Comparison of ENCODE assay signal across 1 cellular context in the genomic region with DNA sequence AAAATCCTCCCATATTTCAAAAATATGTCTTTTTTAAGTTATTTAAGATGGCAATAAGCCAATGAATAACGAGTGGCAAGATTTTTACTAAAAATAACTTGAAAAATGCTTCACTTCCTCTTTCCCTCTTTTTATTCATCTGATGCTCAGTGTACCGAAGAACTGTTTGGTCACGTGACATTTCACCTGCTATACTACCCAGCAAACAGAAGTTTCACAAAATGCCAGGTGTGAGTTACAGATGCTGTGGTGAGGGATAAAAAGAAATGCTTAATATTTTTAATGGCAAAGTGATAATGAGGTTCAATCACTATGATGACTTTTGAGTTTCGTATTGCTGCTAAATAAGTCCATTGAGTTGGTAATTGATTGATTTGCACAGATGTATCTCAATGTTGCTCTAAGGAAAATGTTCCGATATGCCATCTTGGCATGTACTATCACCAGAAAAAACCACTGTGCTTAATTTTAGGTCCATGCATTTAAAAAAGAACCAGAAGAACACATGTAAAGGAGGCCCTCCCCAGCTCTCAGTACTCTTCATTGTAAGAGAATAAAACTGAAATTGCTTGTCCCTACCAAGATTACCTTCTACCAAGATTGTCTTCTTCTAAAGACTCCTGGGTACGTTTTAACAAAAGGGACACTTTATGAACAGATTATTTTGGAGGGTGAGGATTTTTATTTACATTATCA.
TF ChIP-seq lines count a peak whose summit lies in the region.

No MANE protein-coding gene starts in this region.

TF ChIP-seq in HepG2, 621 proteins besides CTCF, POLR2A, EP300 and RAD21:
- TF ChIP-seq, protein P1, sequence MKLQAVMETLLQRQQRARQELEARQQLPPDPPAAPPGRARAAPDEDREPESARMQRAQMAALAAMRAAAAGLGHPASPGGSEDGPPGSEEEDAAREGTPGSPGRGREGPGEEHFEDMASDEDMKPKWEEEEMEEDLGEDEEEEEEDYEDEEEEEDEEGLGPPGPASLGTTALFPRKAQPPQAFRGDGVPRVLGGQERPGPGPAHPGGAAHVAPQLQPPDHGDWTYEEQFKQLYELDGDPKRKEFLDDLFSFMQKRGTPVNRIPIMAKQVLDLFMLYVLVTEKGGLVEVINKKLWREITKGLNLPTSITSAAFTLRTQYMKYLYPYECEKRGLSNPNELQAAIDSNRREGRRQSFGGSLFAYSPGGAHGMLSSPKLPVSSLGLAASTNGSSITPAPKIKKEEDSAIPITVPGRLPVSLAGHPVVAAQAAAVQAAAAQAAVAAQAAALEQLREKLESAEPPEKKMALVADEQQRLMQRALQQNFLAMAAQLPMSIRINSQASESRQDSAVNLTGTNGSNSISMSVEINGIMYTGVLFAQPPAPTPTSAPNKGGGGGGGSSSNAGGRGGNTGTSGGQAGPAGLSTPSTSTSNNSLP (IDR thresholded peaks at IDR 0.05; ENCODE audit: low read depth, low read length), result no peak
- no peak for TF ChIP-seq EZH2 (conservative IDR thresholded peaks at IDR 0.05; ENCODE audit: low read depth, low read length)
- TF ChIP-seq ZNF124 (CRISPR knock-in tag; IDR thresholded peaks at IDR 0.05), result no peak
- TF ChIP-seq, protein P2, sequence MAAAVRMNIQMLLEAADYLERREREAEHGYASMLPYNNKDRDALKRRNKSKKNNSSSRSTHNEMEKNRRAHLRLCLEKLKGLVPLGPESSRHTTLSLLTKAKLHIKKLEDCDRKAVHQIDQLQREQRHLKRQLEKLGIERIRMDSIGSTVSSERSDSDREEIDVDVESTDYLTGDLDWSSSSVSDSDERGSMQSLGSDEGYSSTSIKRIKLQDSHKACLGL (CRISPR knock-in tag; IDR thresholded peaks at IDR 0.05), result no peak
- TF ChIP-seq RAD51 (IDR thresholded peaks at IDR 0.05; ENCODE audit: borderline replicate concordance), result peak; percentile 90
- TF ChIP-seq, protein P3, sequence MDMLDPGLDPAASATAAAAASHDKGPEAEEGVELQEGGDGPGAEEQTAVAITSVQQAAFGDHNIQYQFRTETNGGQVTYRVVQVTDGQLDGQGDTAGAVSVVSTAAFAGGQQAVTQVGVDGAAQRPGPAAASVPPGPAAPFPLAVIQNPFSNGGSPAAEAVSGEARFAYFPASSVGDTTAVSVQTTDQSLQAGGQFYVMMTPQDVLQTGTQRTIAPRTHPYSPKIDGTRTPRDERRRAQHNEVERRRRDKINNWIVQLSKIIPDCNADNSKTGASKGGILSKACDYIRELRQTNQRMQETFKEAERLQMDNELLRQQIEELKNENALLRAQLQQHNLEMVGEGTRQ (IDR thresholded peaks at IDR 0.05; ENCODE audit: low read depth, low read length), result peak; percentile 68
- TF ChIP-seq, protein P3 (CRISPR knock-in tag; IDR thresholded peaks at IDR 0.05; ENCODE audit: borderline replicate concordance), result no peak
